11 cellular contexts compared by ENCODE assay signal in the genomic region with DNA sequence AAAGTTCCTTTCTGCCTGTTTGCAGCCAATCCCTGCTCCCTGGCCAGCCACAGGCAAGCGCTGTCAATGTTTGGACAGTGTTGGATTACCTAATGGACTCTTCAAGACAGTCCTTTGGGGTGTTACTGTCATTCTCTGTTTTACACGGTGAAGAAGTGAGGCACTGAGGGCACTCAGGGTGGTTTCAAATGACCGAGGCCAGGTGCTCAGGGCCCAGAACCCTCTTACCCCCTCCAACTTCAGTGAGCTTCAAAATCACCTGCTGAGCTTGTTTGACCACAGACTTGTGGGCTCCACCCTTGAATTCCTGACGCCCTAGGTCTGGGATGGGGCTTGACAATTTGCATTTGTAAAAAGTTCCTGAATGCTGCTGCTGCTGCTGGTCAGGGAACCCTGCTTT.
DNase-seq lines count a peak whose midpoint lies in the region; ATAC-seq, FAIRE-seq and TF ChIP-seq lines count a peak whose summit lies in the region.
"Had no signal": no experiment of that assay in that cellular context is flagged by ENCODE, and none has a peak within 500 bp of the region (broad histone marks: within the 10 kb centered on the region; RNA-seq: fewer than 3 reads in every experiment).

No MANE protein-coding gene starts in this region.

- H3K27me3 ChIP-seq in lung (ENCODE audit: control insufficient read depth, insufficient read depth), result no peaks in the 10 kb centered on the region
- H3K27me3 ChIP-seq in hepatocyte, result no peaks in the 10 kb centered on the region

- H3K36me3 Mint-ChIP-seq in WTC11, result 0 out of 2 replicates have a peak, but pooled peaks cover 13% of the 10 kb centered on the region

- H3K27ac ChIP-seq in lung (ENCODE audit: low read depth in 1 of 2, low read length in 1 of 2) (peak overlapping the region in 1 of 2 donors; percentile 76), hepatocyte (no peak overlapping the region)

- TF ChIP-seq CTCF in WTC11 (IDR thresholded peaks at IDR 0.05), result no peak
- no peak for TF ChIP-seq CTCF in lung (IDR thresholded peaks at IDR 0.05; ENCODE audit: control extremely low read depth, extremely low read depth)
- TF ChIP-seq CTCF in hepatocyte (IDR thresholded peaks at IDR 0.05; ENCODE audit: poor library complexity), result no peak
- no peak for TF ChIP-seq CTCF in D721Med (IDR thresholded peaks at IDR 0.05; ENCODE audit: insufficient read depth, missing control alignments)

- no peaks in the 10 kb centered on the region for H3K9me2 ChIP-seq in hepatocyte (replicated peaks; ENCODE audit: insufficient read depth)

- H3K4me3 ChIP-seq in lung, result no peak overlapping the region
- no peak overlapping the region for H3K4me3 ChIP-seq in hepatocyte

- CTCF ChIA-PET in WTC11 (lab: Charles Lee), result interaction anchor here (0.8 to 1.1 kb wide), 5 partner anchors 20 to 890 kb away, joined by 3 to 6 read pairs (median 5); no protein-coding TSS in a partner anchor

- 51 to 52% methylated on average over 4 of the region's 4 CpGs for WGBS in lung, 2 donors
- 36% methylated on average over 4 of the region's 4 CpGs for WGBS in hepatocyte (ENCODE audit: low lambda C conversion rate, missing lambda C conversion rate)

- H3K4me2 ChIP-seq in hepatocyte, result no peak overlapping the region

- peak overlapping the region; percentile 42 for H3K4me3 Mint-ChIP-seq in WTC11
- H3K4me3 Mint-ChIP-seq: central memory CD8-positive, alpha-beta T cell had no signal

- peak; percentile 96 for ATAC-seq in WTC11
- ATAC-seq in lung (ENCODE audit: insufficient read depth, low FRiP score), result peak; percentile 38
- ATAC-seq in GM18870 (IDR thresholded peaks at IDR 0.05; ENCODE audit: unreplicated experiment), result no peak
- ATAC-seq in HG03196 (IDR thresholded peaks at IDR 0.05; ENCODE audit: unreplicated experiment), result no peak

- H3K4me1 Mint-ChIP-seq in WTC11, result peaks cover 46% of the 10 kb centered on the region
- H3K4me1 Mint-ChIP-seq: central memory CD8-positive, alpha-beta T cell had no signal

- H4K20me1 ChIP-seq in hepatocyte (ENCODE audit: insufficient read depth, poor library complexity, severe bottlenecking), result no peaks in the 10 kb centered on the region

- POLR2A ChIA-PET in WTC11 (lab: Charles Lee), result no interaction called here

- H3K36me3 ChIP-seq in lung (ENCODE audit: control insufficient read depth in 2 of 2, insufficient read depth in 2 of 2, low read length in 2 of 2) (no peaks in the 10 kb centered on the region), hepatocyte (replicated peaks; ENCODE audit: insufficient read depth, low read depth) (no peaks in the 10 kb centered on the region)

- no peaks in the 10 kb centered on the region for H3K79me2 ChIP-seq in hepatocyte

- H3K4me1 ChIP-seq in lung (ENCODE audit: control insufficient read depth in 2 of 2, insufficient read depth in 2 of 2, low read length in 2 of 2), result peaks cover 0 to 3% of the 10 kb centered on the region in 2 donors
- no peaks in the 10 kb centered on the region for H3K4me1 ChIP-seq in hepatocyte (ENCODE audit: insufficient read depth)

- H3K27ac Mint-ChIP-seq in WTC11, result peak overlapping the region; percentile 99

- H3K27me3 Mint-ChIP-seq in WTC11 (ENCODE audit: low read depth), result no peaks in the 10 kb centered on the region
- H3K27me3 Mint-ChIP-seq: central memory CD8-positive, alpha-beta T cell had no signal

- DNase-seq in DMS53 treated with DMSO at 0.1 percent for 48 hours (lab: John Stamatoyannopoulos, UW; ENCODE audit: unreplicated experiment) (peak; percentile 51), NCI-H187 (lab: John Stamatoyannopoulos, UW) (peak; percentile 97 to 98), WTC11 (ENCODE audit: low spot score) (peak; percentile 63), lung (ENCODE audit: low spot score) (peak; percentile 49), hepatocyte (ENCODE audit: low spot score) (no peak), D721Med (ENCODE audit: insufficient read length, low spot score) (no peak)
- DNase-seq: stimulated activated CD4-positive, alpha-beta T cell treated with anti-CD3 and anti-CD28 coated beads, Interleukin-12 subunit alpha, Interleukin-12 subunit beta, amount 100 ng/mL, for 4 hours had no signal

- H2AFZ ChIP-seq in hepatocyte, result no peak overlapping the region

- H3K9me3 Mint-ChIP-seq in WTC11, result 0 out of 2 replicates have a peak, but pooled peaks cover 8% of the 10 kb centered on the region
- H3K9me3 Mint-ChIP-seq: central memory CD8-positive, alpha-beta T cell had no signal

- FAIRE-seq in D721Med (lab: Jason Lieb, UNC), result no peak
- FAIRE-seq: HTR-8/SVneo had no signal

- H3K9me3 ChIP-seq in lung (ENCODE audit: control insufficient read depth in 2 of 2, insufficient read depth in 1 of 2, low read length in 1 of 2), result no peaks in the 10 kb centered on the region
- H3K9me3 ChIP-seq in hepatocyte (ENCODE audit: low read depth), result no peaks in the 10 kb centered on the region

TF ChIP-seq in WTC11, 78 proteins besides CTCF, POLR2A, EP300 and RAD21 (continues in another document):
- TF ChIP-seq, protein P1, sequence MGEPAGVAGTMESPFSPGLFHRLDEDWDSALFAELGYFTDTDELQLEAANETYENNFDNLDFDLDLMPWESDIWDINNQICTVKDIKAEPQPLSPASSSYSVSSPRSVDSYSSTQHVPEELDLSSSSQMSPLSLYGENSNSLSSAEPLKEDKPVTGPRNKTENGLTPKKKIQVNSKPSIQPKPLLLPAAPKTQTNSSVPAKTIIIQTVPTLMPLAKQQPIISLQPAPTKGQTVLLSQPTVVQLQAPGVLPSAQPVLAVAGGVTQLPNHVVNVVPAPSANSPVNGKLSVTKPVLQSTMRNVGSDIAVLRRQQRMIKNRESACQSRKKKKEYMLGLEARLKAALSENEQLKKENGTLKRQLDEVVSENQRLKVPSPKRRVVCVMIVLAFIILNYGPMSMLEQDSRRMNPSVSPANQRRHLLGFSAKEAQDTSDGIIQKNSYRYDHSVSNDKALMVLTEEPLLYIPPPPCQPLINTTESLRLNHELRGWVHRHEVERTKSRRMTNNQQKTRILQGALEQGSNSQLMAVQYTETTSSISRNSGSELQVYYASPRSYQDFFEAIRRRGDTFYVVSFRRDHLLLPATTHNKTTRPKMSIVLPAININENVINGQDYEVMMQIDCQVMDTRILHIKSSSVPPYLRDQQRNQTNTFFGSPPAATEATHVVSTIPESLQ (CRISPR knock-in tag; IDR thresholded peaks at IDR 0.05), result no peak
- TF ChIP-seq ELF4 (CRISPR knock-in tag; IDR thresholded peaks at IDR 0.05; ENCODE audit: low read depth) (no peak), FOXP4 (CRISPR knock-in tag; IDR thresholded peaks at IDR 0.05) (no peak), ZNF121 (CRISPR knock-in tag; IDR thresholded peaks at IDR 0.05) (no peak), EMX1 (CRISPR knock-in tag; IDR thresholded peaks at IDR 0.05) (no peak), ZNF671 (CRISPR knock-in tag; IDR thresholded peaks at IDR 0.05) (no peak), NR3C1 (CRISPR knock-in tag; conservative IDR thresholded peaks at IDR 0.05; ENCODE audit: low read depth) (no peak), TEAD1 (CRISPR knock-in tag; IDR thresholded peaks at IDR 0.05) (peak; percentile 40; the same call in 1 of the 2 replicates), ATF2 (CRISPR knock-in tag; IDR thresholded peaks at IDR 0.05; ENCODE audit: borderline replicate concordance, low read depth) (no peak), NR2C2 (CRISPR knock-in tag; IDR thresholded peaks at IDR 0.05) (no peak)
- TF ChIP-seq, protein P2, sequence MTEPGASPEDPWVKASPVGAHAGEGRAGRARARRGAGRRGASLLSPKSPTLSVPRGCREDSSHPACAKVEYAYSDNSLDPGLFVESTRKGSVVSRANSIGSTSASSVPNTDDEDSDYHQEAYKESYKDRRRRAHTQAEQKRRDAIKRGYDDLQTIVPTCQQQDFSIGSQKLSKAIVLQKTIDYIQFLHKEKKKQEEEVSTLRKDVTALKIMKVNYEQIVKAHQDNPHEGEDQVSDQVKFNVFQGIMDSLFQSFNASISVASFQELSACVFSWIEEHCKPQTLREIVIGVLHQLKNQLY (CRISPR knock-in tag; IDR thresholded peaks at IDR 0.05), result no peak
- TF ChIP-seq, protein P3, sequence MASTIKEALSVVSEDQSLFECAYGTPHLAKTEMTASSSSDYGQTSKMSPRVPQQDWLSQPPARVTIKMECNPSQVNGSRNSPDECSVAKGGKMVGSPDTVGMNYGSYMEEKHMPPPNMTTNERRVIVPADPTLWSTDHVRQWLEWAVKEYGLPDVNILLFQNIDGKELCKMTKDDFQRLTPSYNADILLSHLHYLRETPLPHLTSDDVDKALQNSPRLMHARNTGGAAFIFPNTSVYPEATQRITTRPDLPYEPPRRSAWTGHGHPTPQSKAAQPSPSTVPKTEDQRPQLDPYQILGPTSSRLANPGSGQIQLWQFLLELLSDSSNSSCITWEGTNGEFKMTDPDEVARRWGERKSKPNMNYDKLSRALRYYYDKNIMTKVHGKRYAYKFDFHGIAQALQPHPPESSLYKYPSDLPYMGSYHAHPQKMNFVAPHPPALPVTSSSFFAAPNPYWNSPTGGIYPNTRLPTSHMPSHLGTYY (CRISPR knock-in tag; IDR thresholded peaks at IDR 0.05), result no peak

Comparison
In these comparisons a context has a peak if more than half of its experiments do, and no peak if none do; other contexts are left out.
1. DNase-seq: peak in DMS53 treated with DMSO at 0.1 percent for 48 hours (single experiment), NCI-H187 (2 of 2), WTC11 (single experiment) and lung (single experiment); none in hepatocyte (single experiment) and D721Med (single experiment).
2. ATAC-seq: peak in WTC11 (single experiment) and lung (single experiment); none in GM18870 (single experiment) and HG03196 (single experiment).